1 cellular context compared by ENCODE assay signal in the genomic region with DNA sequence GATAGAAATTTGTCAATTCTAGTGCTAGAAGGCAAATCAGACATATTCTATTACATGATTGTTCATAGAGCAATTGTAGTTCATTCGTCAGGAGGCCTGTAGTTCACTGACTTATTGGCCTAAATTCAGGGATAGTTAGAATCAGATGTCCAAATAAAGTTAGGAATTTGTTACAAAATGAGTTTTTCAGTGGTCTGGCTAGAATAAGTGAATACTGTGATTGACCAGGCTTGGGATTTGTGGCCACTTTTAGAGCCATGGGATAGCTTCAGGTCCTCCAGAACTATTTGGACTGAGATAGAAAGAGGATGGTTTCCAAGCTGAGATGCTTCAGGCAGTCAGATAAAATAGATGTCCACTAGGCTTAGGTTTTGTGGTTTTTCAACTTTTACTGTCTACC.
TF ChIP-seq lines count a peak whose summit lies in the region.

No MANE protein-coding gene starts in this region.

TF ChIP-seq in SK-N-SH treated with all-trans-retinoic acid at 6 μM for 48 hours, 23 proteins besides CTCF, POLR2A, EP300 and RAD21 (continued from another document):
- no peak for TF ChIP-seq TSHZ2 (CRISPR knock-in tag; IDR thresholded peaks at IDR 0.05)
